12 cellular contexts compared by ENCODE assay signal in genomic region chr17:80845863-80846671, GRCh38.
DNase-seq lines count a peak whose midpoint lies in the region; ATAC-seq and TF ChIP-seq lines count a peak whose summit lies in the region.
"Had no signal": no experiment of that assay in that cellular context is flagged by ENCODE, and none has a peak within 500 bp of the region (broad histone marks: within the 10 kb centered on the region; RNA-seq: fewer than 3 reads in every experiment).

No MANE protein-coding gene starts in this region.

- H3K9me3 Mint-ChIP-seq in activated CD8-positive, alpha-beta memory T cell treated with anti-CD3 and anti-CD28 coated beads, Interleukin-2, amount 10 ng/mL, durations not matched to agents 7 days and 5 days (ENCODE audit: low read depth) = peaks cover 2% of the 10 kb centered on the region
- no peaks in the 10 kb centered on the region for H3K9me3 Mint-ChIP-seq in stimulated activated effector memory CD8-positive, alpha-beta T cell treated with anti-CD3 and anti-CD28 coated beads, Interleukin-12 subunit alpha, Interleukin-12 subunit beta, amount 100 ng/mL, for 72 hours

- peak overlapping the region; percentile 92 for H3K27ac Mint-ChIP-seq in activated CD8-positive, alpha-beta memory T cell treated with anti-CD3 and anti-CD28 coated beads, Interleukin-2, amount 10 ng/mL, durations not matched to agents 7 days and 5 days
- H3K27ac Mint-ChIP-seq in stimulated activated effector memory CD8-positive, alpha-beta T cell treated with anti-CD3 and anti-CD28 coated beads, Interleukin-12 subunit alpha, Interleukin-12 subunit beta, amount 100 ng/mL, for 72 hours = peak overlapping the region; percentile 86

- H3K27ac ChIP-seq in SU-DHL-6 (ENCODE audit: low read depth, low read length) = no peak overlapping the region
- no peak overlapping the region for H3K27ac ChIP-seq in PC-9
- H3K27ac ChIP-seq: left lung, right atrium auricular region had no signal

- peaks cover 49% of the 10 kb centered on the region for H3K36me3 Mint-ChIP-seq in activated CD8-positive, alpha-beta memory T cell treated with anti-CD3 and anti-CD28 coated beads, Interleukin-2, amount 10 ng/mL, durations not matched to agents 7 days and 5 days
- peaks cover 14% of the 10 kb centered on the region for H3K36me3 Mint-ChIP-seq in stimulated activated effector memory CD8-positive, alpha-beta T cell treated with anti-CD3 and anti-CD28 coated beads, Interleukin-12 subunit alpha, Interleukin-12 subunit beta, amount 100 ng/mL, for 72 hours

- no peaks in the 10 kb centered on the region for H3K27me3 Mint-ChIP-seq in activated CD8-positive, alpha-beta memory T cell treated with anti-CD3 and anti-CD28 coated beads, Interleukin-2, amount 10 ng/mL, durations not matched to agents 7 days and 5 days

- H4K20me1 ChIP-seq in SU-DHL-6 (ENCODE audit: low read depth, low read length) (no peaks in the 10 kb centered on the region), PC-9 (ENCODE audit: insufficient read depth) (no peaks in the 10 kb centered on the region)

- POLR2A ChIA-PET in PC-9 (lab: Charles Lee; ENCODE audit: unreplicated experiment) = no interaction called here

- intact Hi-C loops in PC-9 (cut with micrococcal nuclease; ENCODE audit: unreplicated experiment) = no loop called here

- H2AFZ ChIP-seq in SU-DHL-6 (ENCODE audit: low read depth, low read length, severe bottlenecking) (no peak overlapping the region), PC-9 (no peak overlapping the region)

- CTCF ChIA-PET in activated CD8-positive, alpha-beta memory T cell treated with anti-CD3 and anti-CD28 coated beads, Interleukin-2, amount 10 ng/mL, durations not matched to agents 7 days and 5 days (lab: Charles Lee) = interaction anchor here (0.7 to 2.5 kb wide), 3 partner anchors 10 to 14 kb away, joined by 4 to 17 read pairs (median 16); no protein-coding TSS in a partner anchor
- CTCF ChIA-PET in PC-9 (lab: Charles Lee) = no interaction called here

- H3K4me2 ChIP-seq in SU-DHL-6 (ENCODE audit: low read depth, low read length, poor library complexity, severe bottlenecking) = no peak overlapping the region
- no peak overlapping the region for H3K4me2 ChIP-seq in PC-9

- no peaks in the 10 kb centered on the region for H3K9me2 ChIP-seq in SU-DHL-6 (replicated peaks; ENCODE audit: insufficient read depth, low read length)
- no peaks in the 10 kb centered on the region for H3K9me2 ChIP-seq in PC-9 (ENCODE audit: insufficient read depth)

- no peaks in the 10 kb centered on the region for H3K27me3 ChIP-seq in SU-DHL-6 (ENCODE audit: low read length)
- no peaks in the 10 kb centered on the region for H3K27me3 ChIP-seq in PC-9 (ENCODE audit: insufficient read depth, low read depth)
- H3K27me3 ChIP-seq: left lung, right atrium auricular region had no signal

- H3K4me3 ChIP-seq in SU-DHL-6 (ENCODE audit: insufficient read depth, low read length, poor library complexity, severe bottlenecking) (no peak overlapping the region), PC-9 (no peak overlapping the region)
- H3K4me3 ChIP-seq: left lung, right atrium auricular region had no signal

- no peaks in the 10 kb centered on the region for H3F3A ChIP-seq in SU-DHL-6 (ENCODE audit: insufficient read depth)
- H3F3A ChIP-seq in PC-9 (ENCODE audit: insufficient read depth, low read depth) = no peaks in the 10 kb centered on the region

- H3K4me1 ChIP-seq in PC-9 (replicated peaks; ENCODE audit: insufficient read depth) = no peaks in the 10 kb centered on the region
- H3K4me1 ChIP-seq: left lung, right atrium auricular region had no signal

- no peaks in the 10 kb centered on the region for H3K79me2 ChIP-seq in SU-DHL-6 (ENCODE audit: insufficient read depth, low read length)
- H3K79me2 ChIP-seq in PC-9 (ENCODE audit: low read depth) = no peaks in the 10 kb centered on the region

- ATAC-seq in activated CD8-positive, alpha-beta memory T cell treated with anti-CD3 and anti-CD28 coated beads, Interleukin-2, amount 10 ng/mL, durations not matched to agents 7 days and 5 days = no peak
- ATAC-seq in stimulated activated effector memory CD8-positive, alpha-beta T cell treated with anti-CD3 and anti-CD28 coated beads, Interleukin-12 subunit alpha, Interleukin-12 subunit beta, amount 100 ng/mL, for 72 hours = no peak
- no peak for ATAC-seq in HG03432 (IDR thresholded peaks at IDR 0.05; ENCODE audit: unreplicated experiment)
- ATAC-seq: left lung had no signal

- H3K36me3 ChIP-seq in SU-DHL-6 (ENCODE audit: low read length) (no peaks in the 10 kb centered on the region), PC-9 (ENCODE audit: low read depth) (no peaks in the 10 kb centered on the region)

- H3K9me3 ChIP-seq in SU-DHL-6 (ENCODE audit: insufficient read depth, low read length) = no peaks in the 10 kb centered on the region
- H3K9me3 ChIP-seq in PC-9 (ENCODE audit: insufficient read depth, low read depth) = no peaks in the 10 kb centered on the region
- H3K9me3 ChIP-seq: left lung, right atrium auricular region had no signal

- no TSS peak for BruUV-seq in PC-9 (replicated peaks; lab: Mats Ljungman, UMichigan)

- DNase-seq in activated CD8-positive, alpha-beta memory T cell treated with anti-CD3 and anti-CD28 coated beads, Interleukin-2, amount 10 ng/mL, durations not matched to agents 7 days and 5 days = no peak
- no peak for DNase-seq in activated CD8-positive, alpha-beta memory T cell treated with anti-CD3 and anti-CD28 coated beads, Interleukin-2, amount 50 U/mL, for 4 hours
- peak; percentile 17 for DNase-seq in germinal center (ENCODE audit: low spot score)
- DNase-seq in stimulated activated effector memory CD8-positive, alpha-beta T cell treated with anti-CD3 and anti-CD28 coated beads, Interleukin-12 subunit alpha, Interleukin-12 subunit beta, amount 100 ng/mL, for 72 hours (ENCODE audit: low spot score in 2 of 2) = no peak
- DNase-seq in COR-L47 (lab: John Stamatoyannopoulos, UW) = no peak
- DNase-seq in PC-9 = no peak
- DNase-seq: activated T-cell treated with anti-CD3 and anti-CD28 coated beads for 4 hours, NCI-H446 treated with DMSO at 0.1 percent for 48 hours had no signal

- no peak overlapping the region for H3K9ac ChIP-seq in SU-DHL-6 (ENCODE audit: low read length)

- peak; percentile 50 for TF ChIP-seq CTCF in SU-DHL-6 (IDR thresholded peaks at IDR 0.05; ENCODE audit: insufficient read depth, low read length, poor library complexity, severe bottlenecking)
- no peak for TF ChIP-seq CTCF in PC-9 (conservative IDR thresholded peaks at IDR 0.05)

- H3K4me1 Mint-ChIP-seq in activated CD8-positive, alpha-beta memory T cell treated with anti-CD3 and anti-CD28 coated beads, Interleukin-2, amount 10 ng/mL, durations not matched to agents 7 days and 5 days = peaks cover 65% of the 10 kb centered on the region
- H3K4me1 Mint-ChIP-seq in stimulated activated effector memory CD8-positive, alpha-beta T cell treated with anti-CD3 and anti-CD28 coated beads, Interleukin-12 subunit alpha, Interleukin-12 subunit beta, amount 100 ng/mL, for 72 hours = peaks cover 41% of the 10 kb centered on the region

- H3K4me3 Mint-ChIP-seq in activated CD8-positive, alpha-beta memory T cell treated with anti-CD3 and anti-CD28 coated beads, Interleukin-2, amount 10 ng/mL, durations not matched to agents 7 days and 5 days = no peak overlapping the region
- no peak overlapping the region for H3K4me3 Mint-ChIP-seq in stimulated activated effector memory CD8-positive, alpha-beta T cell treated with anti-CD3 and anti-CD28 coated beads, Interleukin-12 subunit alpha, Interleukin-12 subunit beta, amount 100 ng/mL, for 72 hours
